In the genomic region with DNA sequence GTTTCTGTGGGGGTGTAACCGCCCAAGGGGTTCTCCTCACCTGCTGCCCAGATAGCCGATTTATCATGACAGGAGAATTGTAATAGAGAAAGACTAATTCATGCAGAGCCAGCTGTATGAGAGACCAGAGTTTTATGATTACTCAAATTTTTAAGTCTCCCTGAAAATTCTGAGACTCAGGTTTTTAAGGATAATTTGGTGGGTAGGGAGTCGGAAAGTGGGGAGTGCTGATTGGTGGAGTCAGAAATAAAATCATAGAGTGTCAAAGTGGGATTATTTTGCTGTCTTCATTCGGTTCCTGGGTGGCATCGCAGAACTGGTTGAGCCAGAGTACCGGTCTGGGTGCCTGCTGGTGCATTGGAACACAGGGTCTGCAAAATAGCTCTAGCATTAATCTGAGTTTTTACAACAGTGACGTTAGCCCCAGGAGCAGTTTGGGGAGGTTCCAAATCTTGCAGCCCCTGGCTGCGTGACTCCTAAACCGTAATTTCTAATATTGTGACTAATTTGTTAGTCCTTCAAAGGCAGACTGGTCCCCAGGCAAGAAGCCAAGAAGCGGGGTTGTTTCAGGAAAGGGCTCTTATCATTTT, we compare ENCODE assay signal across 11 cellular contexts. TPM values are rescaled to one million over a fixed set of nuclear protein-coding genes. Genes with fewer than 3 reads are reported as not detected.
DNase-seq lines count a peak whose midpoint lies in the region; ATAC-seq, FAIRE-seq and TF ChIP-seq lines count a peak whose summit lies in the region.
"Had no signal": no experiment of that assay in that cellular context is flagged by ENCODE, and none has a peak within 500 bp of the region (broad histone marks: within the 10 kb centered on the region; RNA-seq: fewer than 3 reads in every experiment).

No MANE protein-coding gene starts in this region.

- intact Hi-C loops in MCF 10A (cut with micrococcal nuclease), result no loop called here

- TF ChIP-seq CTCF in MCF 10A (IDR thresholded peaks at IDR 0.05; ENCODE audit: unreplicated experiment), result no peak

- H3K27me3 ChIP-seq in mucosa of rectum (ENCODE audit: control insufficient read depth in 2 of 2, insufficient read depth in 2 of 2, low read length in 2 of 2), result no peaks in the 10 kb centered on the region

- no peak overlapping the region for H3K4me3 ChIP-seq in mucosa of rectum (ENCODE audit: low read length in 2 of 2)

- no peak for FAIRE-seq in GM19239 (lab: Jason Lieb, UNC)

- peak overlapping the region in 1 of 2 donors; percentile 34 for H3K9ac ChIP-seq in mucosa of rectum (ENCODE audit: low read depth in 1 of 2, low read length in 2 of 2)

- POLR2A ChIA-PET in MCF 10A (lab: Yijun Ruan, JAX), result interaction anchor here (0.6 to 2.0 kb wide), 4 partner anchors 15 to 879 kb away, joined by 3 to 7 read pairs (median 4); no protein-coding TSS in a partner anchor

- H3K27ac Mint-ChIP-seq in MCF 10A (ENCODE audit: low read depth, unreplicated experiment), result no peak overlapping the region
- H3K27ac Mint-ChIP-seq: activated T-helper 2 cell treated with anti-CD3 and anti-CD28 coated beads, Interferon-gamma antibody, Interleukin-2, Interleukin-4, amounts not matched to agents 10 μg/mL and 5 μg/mL and 100 μg/mL, durations not matched to agents 14 hours and 24 hours and 36 hours had no signal

- peak overlapping the region; percentile 64 to 65 for H3K27ac ChIP-seq in mucosa of rectum (ENCODE audit: low read depth in 2 of 2, low read length in 2 of 2)

- CTCF ChIA-PET in MCF 10A (lab: Yijun Ruan, JAX), result interaction anchor here (0.7 to 1.1 kb wide), 2 partner anchors 9 to 13 kb away, joined by 3 to 4 read pairs; no protein-coding TSS in a partner anchor

- no peaks in the 10 kb centered on the region for H3K9me3 Mint-ChIP-seq in MCF 10A (ENCODE audit: unreplicated experiment)
- H3K9me3 Mint-ChIP-seq: activated T-helper 2 cell treated with anti-CD3 and anti-CD28 coated beads, Interferon-gamma antibody, Interleukin-2, Interleukin-4, amounts not matched to agents 10 μg/mL and 5 μg/mL and 100 μg/mL, durations not matched to agents 14 hours and 24 hours and 36 hours had no signal

- no peaks in the 10 kb centered on the region for H3K9me3 ChIP-seq in mucosa of rectum (ENCODE audit: control insufficient read depth in 2 of 2, low read length in 2 of 2)

- H3K4me3 Mint-ChIP-seq in MCF 10A (ENCODE audit: unreplicated experiment), result no peak overlapping the region

- BruUV-seq in MCF 10A (replicated peaks; lab: Mats Ljungman, UMichigan), result no TSS peak

- peak; percentile 73 for DNase-seq in AG20443 (ENCODE audit: low spot score)
- peak; percentile 23 for DNase-seq in HT-29 (ENCODE audit: low spot score)
- peak; percentile 94 for DNase-seq in MCF 10A (ENCODE audit: unreplicated experiment)
- DNase-seq in MV-4-11 (lab: John Stamatoyannopoulos, UW), result no peak
- DNase-seq in GM19239 (ENCODE audit: insufficient read length, low spot score), result no peak

- ATAC-seq in HG02759 (IDR thresholded peaks at IDR 0.05; ENCODE audit: unreplicated experiment) (no peak), HG03175 (IDR thresholded peaks at IDR 0.05; ENCODE audit: unreplicated experiment) (no peak)

- H3K27me3 Mint-ChIP-seq in MCF 10A (ENCODE audit: insufficient read depth, unreplicated experiment), result no peaks in the 10 kb centered on the region

- H3K36me3 Mint-ChIP-seq in MCF 10A (ENCODE audit: insufficient read depth, unreplicated experiment), result no peaks in the 10 kb centered on the region

- H3K36me3 ChIP-seq in mucosa of rectum (ENCODE audit: control insufficient read depth in 2 of 2, insufficient read depth in 2 of 2, low read length in 2 of 2), result no peaks in the 10 kb centered on the region

- no peaks in the 10 kb centered on the region for H3K4me1 Mint-ChIP-seq in MCF 10A (ENCODE audit: insufficient read depth, unreplicated experiment)

- H3K4me1 ChIP-seq in mucosa of rectum (ENCODE audit: control insufficient read depth in 2 of 2, insufficient read depth in 2 of 2, low read length in 2 of 2), result peaks cover 11 to 14% of the 10 kb centered on the region in 2 donors

RNA-seq across cellular contexts. Expression of a gene that starts 32.5 kb away (rescaled TPM):
- total RNA-seq in HT-29 (2014; rRNA removed; shearing (Covaris generic)), result 0.70 and 0.89 TPM in 2 replicates
- not detected in 2 replicates for total RNA-seq in MCF 10A (2022)
- total RNA-seq: activated T-helper 2 cell treated with anti-CD3 and anti-CD28 coated beads, Interferon-gamma antibody, Interleukin-2, Interleukin-4, amounts not matched to agents 10 μg/mL and 5 μg/mL and 100 μg/mL, durations not matched to agents 14 hours and 24 hours and 36 hours; SK-MEL-5 had no signal

RNA-seq across cellular contexts. Expression of a gene that starts 55.0 kb away (rescaled TPM):
- not detected in 2 replicates for total RNA-seq in HT-29 (2014; rRNA removed; shearing (Covaris generic))
- total RNA-seq in MCF 10A (2022), result 0.79 and 0.84 TPM in 2 replicates
- total RNA-seq: SK-MEL-5 had no signal

RNA-seq across cellular contexts. Expression of a gene that starts 58.2 kb away (rescaled TPM):
- 0.15 TPM in 1 of 2 replicates, not detected in the other for total RNA-seq in HT-29 (2014; rRNA removed; shearing (Covaris generic))
- not detected in 2 replicates for total RNA-seq in MCF 10A (2022)
- total RNA-seq: activated T-helper 2 cell treated with anti-CD3 and anti-CD28 coated beads, Interferon-gamma antibody, Interleukin-2, Interleukin-4, amounts not matched to agents 10 μg/mL and 5 μg/mL and 100 μg/mL, durations not matched to agents 14 hours and 24 hours and 36 hours; SK-MEL-5; skeletal muscle tissue had no signal

Comparison
In these comparisons a context has a peak if more than half of its experiments do, and no peak if none do; other contexts are left out.
1. DNase-seq: peak in AG20443 (single experiment), HT-29 (single experiment) and MCF 10A (single experiment); none in MV-4-11 (single experiment) and GM19239 (single experiment).